ENCODE assay signal across 8 cellular contexts in genomic region chr10:32795598-32796183, GRCh38.
DNase-seq lines count a peak whose midpoint lies in the region; ATAC-seq and TF ChIP-seq lines count a peak whose summit lies in the region.

No MANE protein-coding gene starts in this region.

- WGBS in transverse colon (ENCODE audit: low coverage in 1 of 2), 2 donors: 52 to 58% methylated on average over 2 of the region's 2 CpGs

- no peaks in the 10 kb centered on the region for H3K9me3 ChIP-seq in Loucy (ENCODE audit: insufficient read depth, low read depth, low read length)
- H3K9me3 ChIP-seq in transverse colon: no peaks in the 10 kb centered on the region

- no peak overlapping the region for H3K4me3 Mint-ChIP-seq in activated naive CD8-positive, alpha-beta T cell treated with anti-CD3 and anti-CD28 coated beads, Interleukin-2, amount 50 U/mL, for 24 hours
- H3K4me3 Mint-ChIP-seq in activated naive CD8-positive, alpha-beta T cell treated with anti-CD3 and anti-CD28 coated beads for 36 hours: no peak overlapping the region

- peak; percentile 3 for DNase-seq in activated naive CD8-positive, alpha-beta T cell treated with anti-CD3 and anti-CD28 coated beads, Interleukin-2, amount 50 U/mL, for 24 hours
- DNase-seq in activated naive CD8-positive, alpha-beta T cell treated with anti-CD3 and anti-CD28 coated beads for 36 hours: no peak
- DNase-seq in amniotic epithelial cell (ENCODE audit: low read depth): peak; percentile 33
- peak; percentile 51 for DNase-seq in inferior parietal cortex (ENCODE audit: extremely low spot score)
- no peak for DNase-seq in transverse colon
- DNase-seq in 8988T: no peak

- no peaks in the 10 kb centered on the region for H3K9me3 Mint-ChIP-seq in activated naive CD8-positive, alpha-beta T cell treated with anti-CD3 and anti-CD28 coated beads, Interleukin-2, amount 50 U/mL, for 24 hours
- no peaks in the 10 kb centered on the region for H3K9me3 Mint-ChIP-seq in activated naive CD8-positive, alpha-beta T cell treated with anti-CD3 and anti-CD28 coated beads for 36 hours

- no peaks in the 10 kb centered on the region for H3K36me3 Mint-ChIP-seq in activated naive CD8-positive, alpha-beta T cell treated with anti-CD3 and anti-CD28 coated beads, Interleukin-2, amount 50 U/mL, for 24 hours (ENCODE audit: low read depth)
- H3K36me3 Mint-ChIP-seq in activated naive CD8-positive, alpha-beta T cell treated with anti-CD3 and anti-CD28 coated beads for 36 hours: no peaks in the 10 kb centered on the region

- no peak for TF ChIP-seq POLR2A in transverse colon (IDR thresholded peaks at IDR 0.05)

- H3K4me1 Mint-ChIP-seq in activated naive CD8-positive, alpha-beta T cell treated with anti-CD3 and anti-CD28 coated beads, Interleukin-2, amount 50 U/mL, for 24 hours: no peaks in the 10 kb centered on the region
- no peaks in the 10 kb centered on the region for H3K4me1 Mint-ChIP-seq in activated naive CD8-positive, alpha-beta T cell treated with anti-CD3 and anti-CD28 coated beads for 36 hours

- H3K9me2 ChIP-seq in Loucy (replicated peaks; ENCODE audit: low read depth, low read length): no peaks in the 10 kb centered on the region

- H4K20me1 ChIP-seq in Loucy (ENCODE audit: insufficient read depth, low read length, poor library complexity, severe bottlenecking): no peaks in the 10 kb centered on the region

- H3K27me3 ChIP-seq in Loucy (ENCODE audit: insufficient read depth, low read length, poor library complexity, severe bottlenecking): no peaks in the 10 kb centered on the region
- no peaks in the 10 kb centered on the region for H3K27me3 ChIP-seq in transverse colon

- no peak for ATAC-seq in activated naive CD8-positive, alpha-beta T cell treated with anti-CD3 and anti-CD28 coated beads, Interleukin-2, amount 50 U/mL, for 24 hours
- no peak for ATAC-seq in GM21423 (IDR thresholded peaks at IDR 0.05; ENCODE audit: unreplicated experiment)

- no peak overlapping the region for H2AFZ ChIP-seq in Loucy (ENCODE audit: low read length)

- TF ChIP-seq CTCF in Loucy (conservative IDR thresholded peaks at IDR 0.05; ENCODE audit: low read length): peak; percentile 94
- TF ChIP-seq CTCF in transverse colon (IDR thresholded peaks at IDR 0.05): peak; percentile 67 to 81 (median 71)

- no peaks in the 10 kb centered on the region for H3K36me3 ChIP-seq in Loucy (ENCODE audit: insufficient read depth, low read length)
- no peaks in the 10 kb centered on the region for H3K36me3 ChIP-seq in transverse colon

- no peak for TF ChIP-seq EP300 in transverse colon (IDR thresholded peaks at IDR 0.05; ENCODE audit: low read depth)

- no peak overlapping the region for H3K9ac ChIP-seq in Loucy (ENCODE audit: low read depth, low read length, poor library complexity, severe bottlenecking)

- no peak overlapping the region for H3K27ac Mint-ChIP-seq in activated naive CD8-positive, alpha-beta T cell treated with anti-CD3 and anti-CD28 coated beads, Interleukin-2, amount 50 U/mL, for 24 hours
- no peak overlapping the region for H3K27ac Mint-ChIP-seq in activated naive CD8-positive, alpha-beta T cell treated with anti-CD3 and anti-CD28 coated beads for 36 hours

- in situ Hi-C loops in transverse colon (cut with MboI; ENCODE audit: low pct_ligation_motif_present in 1 of 4, low pct_unique_long_range_greater_than_20kb in 1 of 4, low sequenced_read_pairs in 3 of 4): loop anchor here in 3 of 4 donors (5.0 to 25.0 kb wide), 3 partner anchors 212 to 367 kb away; no protein-coding TSS in a partner anchor

- no peaks in the 10 kb centered on the region for H3F3A ChIP-seq in Loucy (ENCODE audit: low read depth)

- no peak overlapping the region for H3K27ac ChIP-seq in transverse colon

- no peaks in the 10 kb centered on the region for H3K4me1 ChIP-seq in Loucy (ENCODE audit: insufficient read depth, low read length, poor library complexity, severe bottlenecking)
- no peaks in the 10 kb centered on the region for H3K4me1 ChIP-seq in transverse colon

- intact Hi-C loops in transverse colon (cut with DNase I; ENCODE audit: low total_unique reads): loop anchor here (2.0 kb wide), 1 partner anchor 213 kb away; no protein-coding TSS in a partner anchor

- H3K4me3 ChIP-seq in Loucy (ENCODE audit: low read length, poor library complexity, severe bottlenecking) (no peak overlapping the region), transverse colon (no peak overlapping the region)

- H3K27me3 Mint-ChIP-seq in activated naive CD8-positive, alpha-beta T cell treated with anti-CD3 and anti-CD28 coated beads, Interleukin-2, amount 50 U/mL, for 24 hours: no peaks in the 10 kb centered on the region
- H3K27me3 Mint-ChIP-seq in activated naive CD8-positive, alpha-beta T cell treated with anti-CD3 and anti-CD28 coated beads for 36 hours: no peaks in the 10 kb centered on the region

- H3K4me2 ChIP-seq in Loucy (ENCODE audit: low read depth, low read length, poor library complexity, severe bottlenecking): no peak overlapping the region

- H3K79me2 ChIP-seq in Loucy (ENCODE audit: insufficient read depth, low read length): no peaks in the 10 kb centered on the region

Comparison
In these comparisons a context has a peak if more than half of its experiments do, and no peak if none do; other contexts are left out.
1. DNase-seq: peak in activated naive CD8-positive, alpha-beta T cell treated with anti-CD3 and anti-CD28 coated beads, Interleukin-2, amount 50 U/mL, for 24 hours (single experiment), amniotic epithelial cell (single experiment) and inferior parietal cortex (single experiment); none in activated naive CD8-positive, alpha-beta T cell treated with anti-CD3 and anti-CD28 coated beads for 36 hours (single experiment), transverse colon (single experiment) and 8988T (single experiment).